Comparison of ENCODE assay signal across 32 cellular contexts in the genomic region with DNA sequence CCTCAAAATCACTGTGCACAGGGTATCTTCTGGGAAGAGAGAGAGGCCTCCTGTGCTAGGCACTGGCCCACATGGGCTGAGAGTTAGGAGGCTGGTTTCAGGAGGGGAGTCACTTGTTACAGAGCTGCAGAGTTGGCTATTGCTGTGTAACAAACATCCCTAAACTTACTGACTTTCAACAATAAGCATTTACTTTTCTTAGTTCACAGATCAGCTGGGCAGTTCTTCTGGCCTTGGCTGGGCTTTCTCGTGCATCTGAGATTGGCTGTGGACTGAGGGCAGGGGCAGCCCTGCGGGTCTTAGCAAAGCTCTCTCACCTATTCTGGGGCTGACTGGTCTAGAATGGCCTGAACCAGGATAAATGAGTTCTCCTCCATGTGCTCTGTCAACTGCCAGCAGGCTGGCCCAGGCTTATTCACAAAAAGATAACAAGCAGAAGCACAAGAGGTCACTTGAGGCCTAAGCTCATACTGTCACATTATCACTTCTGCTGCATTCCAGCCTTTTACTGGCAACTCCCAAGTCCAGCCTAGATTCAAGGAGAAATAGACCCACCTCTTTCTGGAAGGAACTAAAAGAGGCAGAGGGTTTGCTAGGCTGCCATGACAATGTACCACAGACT.
"Had no signal": no experiment of that assay in that cellular context is flagged by ENCODE, and none has a peak within 500 bp of the region (broad histone marks: within the 10 kb centered on the region; RNA-seq: fewer than 3 reads in every experiment).

No MANE protein-coding gene starts in this region.

- H3K4me2 ChIP-seq: PC-9 had no signal

- H3K27ac ChIP-seq: brain microvascular endothelial cell, PC-9, RWPE1, SJCRH30, SK-N-MC, WERI-Rb-1 had no signal

- H3K9me3 ChIP-seq: SJCRH30 had no signal

- ATAC-seq: activated CD8-positive, alpha-beta memory T cell treated with anti-CD3 and anti-CD28 coated beads, Interleukin-2, amount 10 ng/mL, durations not matched to agents 7 days and 5 days; activated naive CD8-positive, alpha-beta T cell treated with anti-CD3 and anti-CD28 coated beads, Interleukin-2, amount 50 U/mL, for 24 hours had no signal

- H3K4me3 ChIP-seq: PC-9, SJCRH30, SK-N-MC had no signal

- FAIRE-seq: RCC 7860 had no signal

- H3K36me3 ChIP-seq: brain microvascular endothelial cell, SJCRH30, WERI-Rb-1 had no signal

- H2AFZ ChIP-seq: PC-9 had no signal

- DNase-seq: activated CD4-positive, alpha-beta memory T cell treated with anti-CD3 and anti-CD28 coated beads, Interleukin-2, amount 10 ng/mL, durations not matched to agents 7 days and 5 days; activated CD4-positive, alpha-beta T cell treated with anti-CD3 and anti-CD28 coated beads for 1 hour; activated CD4-positive, alpha-beta T cell treated with anti-CD3 and anti-CD28 coated beads for 48 hours; activated CD4-positive, CD25-positive, alpha-beta regulatory T cell; activated CD8-positive, alpha-beta memory T cell treated with anti-CD3 and anti-CD28 coated beads for 24 hours; activated CD8-positive, alpha-beta memory T cell treated with anti-CD3 and anti-CD28 coated beads, Interleukin-2, amount 10 ng/mL, durations not matched to agents 7 days and 5 days; activated CD8-positive, alpha-beta memory T cell treated with anti-CD3 and anti-CD28 coated beads, Interleukin-2, amount 50 U/mL, for 48 hours; activated effector memory CD4-positive, alpha-beta T cell treated with Interleukin-2 at 50 U/mL for 16 hours; activated naive CD4-positive, alpha-beta T cell treated with anti-CD3 and anti-CD28 coated beads, Interleukin-2, amount 10 ng/mL, durations not matched to agents 7 days and 5 days; activated naive CD8-positive, alpha-beta T cell treated with anti-CD3 and anti-CD28 coated beads, Interleukin-2, amount 50 U/mL, for 24 hours; activated T-cell treated with anti-CD3 and anti-CD28 coated beads, Interleukin-2, amount 50 U/mL, for 48 hours; aorta; brain microvascular endothelial cell; KG1; MM.1S; MV-4-11; NCI-H1092; NCI-H1436 treated with DMSO at 0.1 percent for 48 hours; NCI-H1694 treated with DMSO at 0.1 percent for 48 hours; NCI-H2029; NCI-H345; NCI-H524 treated with DMSO at 0.1 percent for 48 hours; NCI-H748 treated with DMSO at 0.1 percent for 48 hours; NK-92 treated with Interleukin-12 subunit alpha and Interleukin-12 subunit beta, amount 100 ng/mL, for 24 hours; PC-9; SHP77; SJCRH30; T1000; WERI-Rb-1 had no signal

- H3K27me3 ChIP-seq: brain microvascular endothelial cell, SJCRH30 had no signal
